In genomic region chr6:90703383-90703782, GRCh38 we compare ENCODE assay signal across 1 cellular context.
TF ChIP-seq lines count a peak whose summit lies in the region.

No MANE protein-coding gene starts in this region.

TF ChIP-seq in GM23338, 12 proteins besides CTCF, POLR2A, EP300 and RAD21 (continued from another document):
- TF ChIP-seq STAT1 (IDR thresholded peaks at IDR 0.05; ENCODE audit: unreplicated experiment) (no peak), CREB1 (CRISPR knock-in tag; IDR thresholded peaks at IDR 0.05; ENCODE audit: low read depth) (no peak)
